In genomic region chr7:104272767-104273384, GRCh38 we compare ENCODE assay signal across 9 cellular contexts. TPM values are rescaled to one million over a fixed set of nuclear protein-coding genes. Genes with fewer than 3 reads are reported as not detected.
DNase-seq lines count a peak whose midpoint lies in the region; ATAC-seq, FAIRE-seq and TF ChIP-seq lines count a peak whose summit lies in the region.
"Had no signal": no experiment of that assay in that cellular context is flagged by ENCODE, and none has a peak within 500 bp of the region (broad histone marks: within the 10 kb centered on the region; RNA-seq: fewer than 3 reads in every experiment).

No MANE protein-coding gene starts in this region.

- DNase-seq in NCI-H1417 (lab: John Stamatoyannopoulos, UW) = peak; percentile 20 to 68 (median 55)
- DNase-seq in NCI-H1417 treated with DMSO at 0.1 percent for 48 hours (lab: John Stamatoyannopoulos, UW) = no peak
- DNase-seq in HTR-8/SVneo (ENCODE audit: insufficient read length, low spot score) = peak; percentile 4
- DNase-seq in RPMI8226 = peak; percentile 38
- DNase-seq in fibroblast of villous mesenchyme (ENCODE audit: low read depth) = peak; percentile 44
- DNase-seq in thoracic aorta (ENCODE audit: low spot score) = no peak
- DNase-seq in amniotic stem cell (lab: John Stamatoyannopoulos, UW) = no peak

- H3K9me3 ChIP-seq in thoracic aorta = no peaks in the 10 kb centered on the region

- FAIRE-seq in HTR-8/SVneo (lab: Jason Lieb, UNC) = no peak

- no peaks in the 10 kb centered on the region for H3K4me1 ChIP-seq in thoracic aorta (ENCODE audit: control insufficient read depth in 1 of 2, low read depth in 2 of 2)

- no peaks in the 10 kb centered on the region for H3K27me3 ChIP-seq in thoracic aorta (replicated peaks; ENCODE audit: insufficient read depth)

- no peak overlapping the region for H3K4me3 ChIP-seq in fibroblast of villous mesenchyme (ENCODE audit: low read depth, low read length)
- no peak overlapping the region for H3K4me3 ChIP-seq in thoracic aorta

- no peaks in the 10 kb centered on the region for H3K36me3 ChIP-seq in thoracic aorta

- ATAC-seq in thoracic aorta (ENCODE audit: insufficient number of reproducible peaks, low FRiP score, low read depth) (no peak), HG03457 (IDR thresholded peaks at IDR 0.05; ENCODE audit: unreplicated experiment) (no peak)

- peak; percentile 58 for TF ChIP-seq CTCF in fibroblast of villous mesenchyme (IDR thresholded peaks at IDR 0.05; ENCODE audit: insufficient read depth, low read depth, low read length)
- TF ChIP-seq CTCF in thoracic aorta (IDR thresholded peaks at IDR 0.05) = peak; percentile 11

- no peak overlapping the region for H3K27ac ChIP-seq in thoracic aorta

RNA-seq across cellular contexts. Expression of gene LHFPL3, which starts 55.5 kb away (rescaled TPM):
- total RNA-seq in fibroblast of villous mesenchyme (not detected in 2 replicates), thoracic aorta (not detected)
- total RNA-seq: CD4-positive, CD25-positive, alpha-beta regulatory T cell had no signal

Comparison
In these comparisons a context has a peak if more than half of its experiments do, and no peak if none do; other contexts are left out.
1. DNase-seq: peak in NCI-H1417 (3 of 3), HTR-8/SVneo (single experiment), RPMI8226 (single experiment) and fibroblast of villous mesenchyme (single experiment); none in NCI-H1417 treated with DMSO at 0.1 percent for 48 hours (single experiment), thoracic aorta (single experiment) and amniotic stem cell (single experiment).